8 cellular contexts compared by ENCODE assay signal in the genomic region with DNA sequence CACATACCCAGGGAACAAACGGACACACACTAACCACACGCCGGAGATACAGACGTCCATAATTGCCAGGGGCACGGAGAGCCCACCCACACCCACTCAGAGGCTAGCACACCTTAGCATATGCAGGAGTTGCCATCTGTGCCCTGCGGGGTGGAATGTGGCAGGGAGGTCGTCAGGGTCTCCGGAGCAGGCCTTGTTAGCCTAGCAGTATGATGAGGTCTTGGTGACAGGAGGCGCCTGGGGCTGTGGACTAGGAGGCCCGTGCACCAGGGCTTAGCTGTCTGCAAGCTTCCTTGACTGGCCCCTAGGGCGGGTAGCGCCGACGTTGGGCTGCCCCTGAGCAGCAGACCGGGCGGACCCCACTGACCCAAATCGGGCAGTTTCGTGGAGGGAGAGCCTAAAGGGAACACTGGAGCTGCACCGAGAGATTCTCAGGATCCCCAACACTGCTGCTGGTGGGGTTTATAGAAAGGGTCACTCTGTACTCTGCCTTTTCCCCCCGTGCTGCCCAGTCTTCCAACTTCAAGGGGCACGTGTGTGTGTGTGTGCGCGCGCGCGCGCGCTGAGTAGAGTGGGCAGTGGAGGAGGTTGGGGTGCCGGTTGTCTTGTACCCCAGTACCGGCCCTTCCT. TPM values are rescaled to one million over a fixed set of nuclear protein-coding genes. Genes with fewer than 3 reads are reported as not detected.
DNase-seq lines count a peak whose midpoint lies in the region; ATAC-seq lines count a peak whose summit lies in the region.

No MANE protein-coding gene starts in this region.

- H3K27ac Mint-ChIP-seq in CD8-positive, alpha-beta memory T cell, result peak overlapping the region; percentile 36 to 96 (median 86)
- H3K27ac Mint-ChIP-seq in activated T-cell treated with anti-CD3 and anti-CD28 coated beads, Interleukin-2, amount 50 U/mL, for 72 hours, result peak overlapping the region; percentile 27

- CTCF ChIA-PET in CD8-positive, alpha-beta memory T cell (lab: Charles Lee), result interaction anchor here (1.3 to 12.7 kb wide), 9 partner anchors 11 to 162 kb away, joined by 3 to 274 read pairs (median 14); partner anchors contain the start of genes NEMP1, NXPH4 and SHMT2

- no peaks in the 10 kb centered on the region for H3K9me3 Mint-ChIP-seq in CD8-positive, alpha-beta memory T cell
- H3K9me3 Mint-ChIP-seq in activated T-cell treated with anti-CD3 and anti-CD28 coated beads, Interleukin-2, amount 50 U/mL, for 72 hours, result no peaks in the 10 kb centered on the region

- POLR2A ChIA-PET in CD8-positive, alpha-beta memory T cell (lab: Charles Lee), result interaction anchor here (0.9 to 2.0 kb wide), 3 partner anchors 11 to 27 kb away, joined by 5 to 8 read pairs (median 5); partner anchors contain the start of gene SHMT2

- no peaks in the 10 kb centered on the region for H3K36me3 ChIP-seq in CD8-positive, alpha-beta memory T cell (ENCODE audit: insufficient read depth, low read length)
- no peaks in the 10 kb centered on the region for H3K36me3 ChIP-seq in HUES6 (ENCODE audit: control insufficient read depth, insufficient read depth, low read length)

- peak overlapping the region; percentile 81 for H3K9ac ChIP-seq in HUES6 (ENCODE audit: low read length)

- H3K4me1 ChIP-seq in CD8-positive, alpha-beta memory T cell (ENCODE audit: insufficient read depth, low read length), result peaks cover 76% of the 10 kb centered on the region
- peaks cover 47% of the 10 kb centered on the region for H3K4me1 ChIP-seq in HUES6 (ENCODE audit: control insufficient read depth, insufficient read depth, low read length)

- H3K27me3 ChIP-seq in CD8-positive, alpha-beta memory T cell (ENCODE audit: insufficient read depth, low read length, poor library complexity, severe bottlenecking), result peaks cover 61% of the 10 kb centered on the region
- peaks cover 79% of the 10 kb centered on the region for H3K27me3 ChIP-seq in HUES6 (ENCODE audit: control insufficient read depth, insufficient read depth, low read length)

- peaks cover 55 to 80% of the 10 kb centered on the region in 2 donors for H3K27me3 Mint-ChIP-seq in CD8-positive, alpha-beta memory T cell
- peaks cover 58% of the 10 kb centered on the region for H3K27me3 Mint-ChIP-seq in activated T-cell treated with anti-CD3 and anti-CD28 coated beads, Interleukin-2, amount 50 U/mL, for 72 hours (ENCODE audit: low read depth)

- H3K27ac ChIP-seq in CD8-positive, alpha-beta memory T cell (ENCODE audit: low read depth, low read length), result no peak overlapping the region
- no peak overlapping the region for H3K27ac ChIP-seq in HUES6 (ENCODE audit: low read depth, low read length)

- H3K36me3 Mint-ChIP-seq in CD8-positive, alpha-beta memory T cell, result peaks cover 0 to 2% (median 0%) of the 10 kb centered on the region in 3 donors
- H3K36me3 Mint-ChIP-seq in activated T-cell treated with anti-CD3 and anti-CD28 coated beads, Interleukin-2, amount 50 U/mL, for 72 hours (ENCODE audit: insufficient read depth in 2 of 2), result peaks cover 6 to 13% of the 10 kb centered on the region in 2 donors

- peak in 1 of 2 donors; percentile 8 for ATAC-seq in activated T-cell treated with anti-CD3 and anti-CD28 coated beads, Interleukin-2, amount 50 U/mL, for 72 hours (replicated peaks in 1 of 2)
- ATAC-seq in HG03045 (IDR thresholded peaks at IDR 0.05; ENCODE audit: unreplicated experiment) (no peak), GM18907 (IDR thresholded peaks at IDR 0.05; ENCODE audit: unreplicated experiment) (no peak)

- peak overlapping the region; percentile 79 to 98 (median 94) for H3K4me3 Mint-ChIP-seq in CD8-positive, alpha-beta memory T cell
- H3K4me3 Mint-ChIP-seq in activated T-cell treated with anti-CD3 and anti-CD28 coated beads, Interleukin-2, amount 50 U/mL, for 72 hours, result peak overlapping the region; percentile 89 to 100

- peak overlapping the region; percentile 76 for H3K4me3 ChIP-seq in CD8-positive, alpha-beta memory T cell (ENCODE audit: low read length)
- peak overlapping the region; percentile 73 for H3K4me3 ChIP-seq in HUES6 (ENCODE audit: low read depth, low read length)

- H3K4me1 Mint-ChIP-seq in CD8-positive, alpha-beta memory T cell, result peaks cover 59 to 81% (median 79%) of the 10 kb centered on the region in 3 donors
- H3K4me1 Mint-ChIP-seq in activated T-cell treated with anti-CD3 and anti-CD28 coated beads, Interleukin-2, amount 50 U/mL, for 72 hours (ENCODE audit: low read depth), result peaks cover 81% of the 10 kb centered on the region

- no peaks in the 10 kb centered on the region for H3K9me3 ChIP-seq in CD8-positive, alpha-beta memory T cell (ENCODE audit: low read length)
- H3K9me3 ChIP-seq in HUES6 (ENCODE audit: control insufficient read depth, insufficient read depth, low read depth, low read length), result no peaks in the 10 kb centered on the region

- no peak for DNase-seq in CD8-positive, alpha-beta memory T cell
- DNase-seq in activated T-cell treated with anti-CD3 and anti-CD28 coated beads, Interleukin-2, amount 50 U/mL, for 72 hours, result peak; percentile 50 to 57
- DNase-seq in left kidney (ENCODE audit: low read depth, low spot score), result peak; percentile 61
- no peak for DNase-seq in dedifferentiated amniotic fluid mesenchymal stem cell (ENCODE audit: extremely low spot score)
- DNase-seq in NCI-H1436 (lab: John Stamatoyannopoulos, UW), result no peak

RNA-seq across cellular contexts. Expression of gene STAC3, which starts 9.9 kb away (rescaled TPM):
- 1 to 10 TPM in 1 of 2 experiments, under 1 TPM in 1; 0.96 to 1.4 TPM for total RNA-seq in CD8-positive, alpha-beta memory T cell
- not detected for polyA plus RNA-seq in CD8-positive, alpha-beta memory T cell
- total RNA-seq in activated T-cell treated with anti-CD3 and anti-CD28 coated beads, Interleukin-2, amount 50 U/mL, for 72 hours, result 1 to 10 TPM; 3.5 to 4.2 TPM

RNA-seq across cellular contexts. Expression of gene SHMT2, which starts 11.5 kb away (rescaled TPM):
- total RNA-seq in CD8-positive, alpha-beta memory T cell, result 100 to 1,000 TPM; 349 to 352 TPM
- polyA plus RNA-seq in CD8-positive, alpha-beta memory T cell, result 34.7 TPM
- total RNA-seq in activated T-cell treated with anti-CD3 and anti-CD28 coated beads, Interleukin-2, amount 50 U/mL, for 72 hours, result 100 to 1,000 TPM; 507 to 550 TPM

RNA-seq across cellular contexts. Expression of gene NXPH4, which starts 24.4 kb away (rescaled TPM):
- under 1 TPM; 0.22 to 0.47 TPM for total RNA-seq in CD8-positive, alpha-beta memory T cell
- not detected for polyA plus RNA-seq in CD8-positive, alpha-beta memory T cell
- total RNA-seq in activated T-cell treated with anti-CD3 and anti-CD28 coated beads, Interleukin-2, amount 50 U/mL, for 72 hours, result 1 to 10 TPM; 1.5 to 2.3 TPM

Comparison
In these comparisons a context has a peak if more than half of its experiments do, and no peak if none do; other contexts are left out.
1. DNase-seq: peak in activated T-cell treated with anti-CD3 and anti-CD28 coated beads, Interleukin-2, amount 50 U/mL, for 72 hours (2 of 2) and left kidney (single experiment); none in CD8-positive, alpha-beta memory T cell (0 of 5), dedifferentiated amniotic fluid mesenchymal stem cell (single experiment) and NCI-H1436 (single experiment).